4 cellular contexts compared by ENCODE assay signal in genomic region chr5:180895330-180895729, GRCh38. TPM values are rescaled to one million over a fixed set of nuclear protein-coding genes. Genes with fewer than 3 reads are reported as not detected.
"Had no signal": no experiment of that assay in that cellular context is flagged by ENCODE, and none has a peak within 500 bp of the region (broad histone marks: within the 10 kb centered on the region; RNA-seq: fewer than 3 reads in every experiment).

No MANE protein-coding gene starts in this region.

RNA-seq across cellular contexts. Expression of gene BTNL8, which starts 3.6 kb away (rescaled TPM):
- total RNA-seq: LHCN-M2, M059J, MCF 10A, NCI-H460 had no signal
